15 cellular contexts compared by ENCODE assay signal in genomic region chr9:14272924-14273528, GRCh38. TPM values are rescaled to one million over a fixed set of nuclear protein-coding genes. Genes with fewer than 3 reads are reported as not detected.
DNase-seq lines count a peak whose midpoint lies in the region; ATAC-seq and TF ChIP-seq lines count a peak whose summit lies in the region.
"Had no signal": no experiment of that assay in that cellular context is flagged by ENCODE, and none has a peak within 500 bp of the region (broad histone marks: within the 10 kb centered on the region; RNA-seq: fewer than 3 reads in every experiment).

No MANE protein-coding gene starts in this region.

- H3K9me3 ChIP-seq in mesodermal cell (ENCODE audit: control insufficient read depth, low read length) (no peaks in the 10 kb centered on the region), thoracic aorta (no peaks in the 10 kb centered on the region)

- TF ChIP-seq CTCF in dorsolateral prefrontal cortex (IDR thresholded peaks at IDR 0.05 in 54 of 56, conservative IDR thresholded peaks at IDR 0.05 in 2 of 56; ENCODE audit: low read depth in 1 of 56, partially characterized antibody in 56 of 56) (no peak), thoracic aorta (IDR thresholded peaks at IDR 0.05) (no peak)

- H3K4me1 ChIP-seq in mesodermal cell (ENCODE audit: control insufficient read depth, insufficient read depth, low read length, poor library complexity, severe bottlenecking): peaks cover 31% of the 10 kb centered on the region
- H3K4me1 ChIP-seq in thoracic aorta (ENCODE audit: control insufficient read depth in 1 of 2, low read depth in 2 of 2): peaks cover 43 to 77% of the 10 kb centered on the region in 2 donors

- intact Hi-C loops in dorsolateral prefrontal cortex (cut with DNase I): no loop called here

- ATAC-seq in thoracic aorta (ENCODE audit: insufficient number of reproducible peaks, low FRiP score, low read depth) (no peak), HG03097 (IDR thresholded peaks at IDR 0.05; ENCODE audit: low FRiP score, unreplicated experiment) (no peak)
- ATAC-seq: HCT116 had no signal

- DNase-seq in DMS 273 (lab: John Stamatoyannopoulos, UW; ENCODE audit: unreplicated experiment): peak; percentile 31
- no peak for DNase-seq in DMS 273 treated with DMSO at 0.1 percent for 48 hours (lab: John Stamatoyannopoulos, UW)
- no peak for DNase-seq in dorsolateral prefrontal cortex
- no peak for DNase-seq in thoracic aorta (ENCODE audit: low spot score)
- no peak for DNase-seq in T-helper 2 cell
- DNase-seq in HuH-7.5 (ENCODE audit: low spot score): no peak
- DNase-seq: activated CD4-positive, alpha-beta T cell treated with anti-CD3 and anti-CD28 coated beads, Interleukin-2, amount 50 U/mL, for 4 hours; activated gamma-delta T cell treated with Interleukin-2 at 50 U/mL for 16 hours; NCI-H2081; T-helper 1 cell had no signal

- H3K4me3 ChIP-seq in dorsolateral prefrontal cortex (peak overlapping the region in 31 of 59 donors; percentile 1 to 55 (median 24)), mesodermal cell (ENCODE audit: extremely low read depth, insufficient read depth, low read length, poor library complexity, severe bottlenecking) (no peak overlapping the region), thoracic aorta (peak overlapping the region; percentile 46)

- H3K36me3 ChIP-seq in mesodermal cell (ENCODE audit: control insufficient read depth, insufficient read depth, low read length) (no peaks in the 10 kb centered on the region), thoracic aorta (no peaks in the 10 kb centered on the region)

- 74 to 76% methylated on average over 3 to 4 of the region's 7 CpGs for WGBS in mesodermal cell (ENCODE audit: insufficient coverage in 2 of 2), 2 experiments

- peak overlapping the region in 35 of 59 donors; percentile 6 to 69 (median 38) for H3K27ac ChIP-seq in dorsolateral prefrontal cortex
- peak overlapping the region; percentile 39 for H3K27ac ChIP-seq in mesodermal cell (ENCODE audit: low read depth, low read length, severe bottlenecking)
- peak overlapping the region in 1 of 2 donors; percentile 3 for H3K27ac ChIP-seq in thoracic aorta
- H3K27ac ChIP-seq: 22Rv1, KMS-11 had no signal

- H3K27me3 ChIP-seq in dorsolateral prefrontal cortex: no peaks in the 10 kb centered on the region
- no peaks in the 10 kb centered on the region for H3K27me3 ChIP-seq in thoracic aorta (replicated peaks; ENCODE audit: insufficient read depth)

RNA-seq across cellular contexts. Expression of gene NFIB, which starts 40.9 kb away (rescaled TPM):
- total RNA-seq in dorsolateral prefrontal cortex (100 to 1,000 TPM in 28 of 120 experiments, 10 to 100 TPM in 92; 57.4 to 185 (median 86.8) TPM), thoracic aorta (100 to 1,000 TPM in 1 of 2 donors, 10 to 100 TPM in 1; 54.8 to 114 TPM)
- 1.9 TPM for polyA plus RNA-seq in mesodermal cell (2013, experiment 1 of 2)
- 1.7 TPM for polyA plus RNA-seq in mesodermal cell (2013, experiment 2 of 2)
